ENCODE assay signal across 17 cellular contexts in the genomic region with DNA sequence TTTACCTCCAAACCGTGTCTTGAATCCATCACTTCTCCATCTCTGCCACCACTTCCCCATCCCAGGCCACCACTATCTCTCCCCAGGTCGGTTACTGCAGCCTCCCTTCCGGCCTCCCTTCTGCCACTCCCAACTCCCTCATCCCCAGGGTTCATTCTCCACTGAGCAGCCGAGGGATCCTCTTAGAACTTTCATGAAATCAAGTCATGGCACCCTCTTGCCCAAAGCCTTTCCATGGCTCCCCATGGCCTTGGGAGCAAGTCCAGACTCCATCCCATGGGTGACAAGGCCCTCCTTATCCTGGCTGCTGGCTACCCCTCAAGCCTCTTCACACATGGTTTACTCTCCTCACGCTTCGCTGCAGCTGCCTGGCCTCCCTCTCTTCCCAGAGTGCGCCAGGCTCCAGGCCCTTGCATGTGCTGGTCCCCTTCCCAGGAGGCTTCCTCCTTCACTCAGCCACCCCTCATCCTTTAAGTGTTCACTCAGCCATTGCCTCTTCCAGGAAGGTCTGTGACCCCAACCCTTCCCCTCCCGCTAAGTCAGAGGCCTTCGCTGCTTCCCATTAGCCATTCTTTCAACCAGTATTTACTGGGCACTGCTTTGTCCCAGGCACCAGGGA.
"Had no signal": no experiment of that assay in that cellular context is flagged by ENCODE, and none has a peak within 500 bp of the region (broad histone marks: within the 10 kb centered on the region; RNA-seq: fewer than 3 reads in every experiment).

No MANE protein-coding gene starts in this region.

- H3K27me3 ChIP-seq: left lung, spleen, suprapubic skin had no signal

- H3K9me3 ChIP-seq: left lung, psoas muscle, spleen, suprapubic skin had no signal

- ATAC-seq: activated naive CD4-positive, alpha-beta T cell treated with anti-CD3 and anti-CD28 coated beads, Interleukin-2, amount 50 U/mL, for 72 hours; activated T-cell treated with anti-CD3 and anti-CD28 coated beads, Interleukin-2, amount 50 U/mL, for 4 hours; left lung; natural killer cell treated with Interleukin-12 subunit alpha and Interleukin-12 subunit beta and Interleukin-15 and Interleukin-18, amount 100 ng/mL, for 72 hours; psoas muscle; sciatic nerve had no signal

- H3K36me3 ChIP-seq: left lung, spleen, suprapubic skin had no signal

- H3K27ac ChIP-seq: left lung, psoas muscle, spleen, suprapubic skin had no signal

- H3K4me1 ChIP-seq: left lung, psoas muscle, suprapubic skin had no signal

- DNase-seq: activated CD4-positive, alpha-beta memory T cell treated with anti-CD3 and anti-CD28 coated beads for 36 hours; activated CD4-positive, CD25-positive, alpha-beta regulatory T cell treated with anti-CD3 and anti-CD28 coated beads, Interleukin-2, amount 50 U/mL, for 72 hours; activated effector memory CD4-positive, alpha-beta T cell treated with anti-CD3 and anti-CD28 coated beads, Interleukin-2, amount 50 U/mL, for 16 hours; activated T-cell treated with anti-CD3 and anti-CD28 coated beads, Interleukin-2, amount 50 U/mL, for 4 hours; amniotic stem cell; dermis blood vessel endothelial cell; head of caudate nucleus; left lung; psoas muscle; spleen; stimulated activated CD4-positive, alpha-beta T cell treated with anti-CD3 and anti-CD28 coated beads, Interleukin-1b, Interleukin-23, amount 100 ng/mL, for 48 hours; stimulated activated naive CD4-positive, alpha-beta T cell; T-helper 2 cell had no signal

- H3K4me3 ChIP-seq: left lung, psoas muscle, spleen, suprapubic skin had no signal
